12 cellular contexts compared by ENCODE assay signal in genomic region chr1:11158720-11159321, GRCh38. TPM values are rescaled to one million over a fixed set of nuclear protein-coding genes. Genes with fewer than 3 reads are reported as not detected.
DNase-seq lines count a peak whose midpoint lies in the region; ATAC-seq and TF ChIP-seq lines count a peak whose summit lies in the region.
"Had no signal": no experiment of that assay in that cellular context is flagged by ENCODE, and none has a peak within 500 bp of the region (broad histone marks: within the 10 kb centered on the region; RNA-seq: fewer than 3 reads in every experiment).

No MANE protein-coding gene starts in this region.

- no peaks in the 10 kb centered on the region for H3K27me3 ChIP-seq in Peyer's patch

- DNase-seq in left ventricle myocardium superior (no peak), Right ventricle myocardium superior (no peak), kidney tubule cell (ENCODE audit: low spot score) (peak; percentile 78), NCI-H2196 treated with DMSO at 0.1 percent for 48 hours (lab: John Stamatoyannopoulos, UW; ENCODE audit: unreplicated experiment) (no peak), Peyer's patch (no peak)
- DNase-seq in activated effector memory CD4-positive, alpha-beta T cell treated with anti-CD3 and anti-CD28 coated beads, Interleukin-2, amount 50 U/mL, for 16 hours: no peak
- DNase-seq: activated CD4-positive, alpha-beta T cell treated with anti-CD3 and anti-CD28 coated beads for 1 hour; CD4-positive, alpha-beta memory T cell; NCI-H2029 had no signal

- H3K9me3 Mint-ChIP-seq in brain: peaks cover 0 to 23% (median 12%) of the 10 kb centered on the region in 5 experiments
- H3K9me3 Mint-ChIP-seq: CD4-positive, alpha-beta memory T cell; dendritic cell treated with granulocyte-macrophage colony-stimulating factor and Interleukin-4, amounts not matched to agents 40 ng/mL and 50 ng/mL, for 4 days had no signal

- H3K9me3 ChIP-seq in Peyer's patch: no peaks in the 10 kb centered on the region

- H3K4me1 ChIP-seq in Peyer's patch: no peaks in the 10 kb centered on the region

- peaks cover 0 to 39% (median 0%) of the 10 kb centered on the region in 3 donors for H3K36me3 ChIP-seq in Peyer's patch

- peak overlapping the region in 4 of 5 experiments; percentile 84 to 96 (median 89) for H3K27ac Mint-ChIP-seq in brain
- H3K27ac Mint-ChIP-seq: dendritic cell treated with granulocyte-macrophage colony-stimulating factor and Interleukin-4, amounts not matched to agents 40 ng/mL and 50 ng/mL, for 4 days had no signal

- peaks cover 70% of the 10 kb centered on the region for H3K36me3 Mint-ChIP-seq in brain

- ATAC-seq in left ventricle myocardium superior: peak; percentile 12
- ATAC-seq in Right ventricle myocardium superior (ENCODE audit: poor library complexity): no peak
- ATAC-seq in HG03521 (IDR thresholded peaks at IDR 0.05; ENCODE audit: unreplicated experiment): no peak

- no peak overlapping the region for H3K4me3 ChIP-seq in Peyer's patch

- no peak overlapping the region for H3K27ac ChIP-seq in Peyer's patch

- H3K4me3 Mint-ChIP-seq in brain: no peak overlapping the region
- H3K4me3 Mint-ChIP-seq: CD4-positive, alpha-beta memory T cell; dendritic cell treated with granulocyte-macrophage colony-stimulating factor and Interleukin-4, amounts not matched to agents 40 ng/mL and 50 ng/mL, for 4 days had no signal

- no peak for TF ChIP-seq POLR2A in Peyer's patch (IDR thresholded peaks at IDR 0.05)

- intact Hi-C loops in left ventricle myocardium superior (cut with micrococcal nuclease): no loop called here
- intact Hi-C loops in Right ventricle myocardium superior (cut with DNase I): no loop called here

- no peak for TF ChIP-seq CTCF in brain (conservative IDR thresholded peaks at IDR 0.05)
- no peak for TF ChIP-seq CTCF in Peyer's patch (IDR thresholded peaks at IDR 0.05)

- H3K27me3 Mint-ChIP-seq in brain: peaks cover 2% of the 10 kb centered on the region
- H3K27me3 Mint-ChIP-seq: CD4-positive, alpha-beta memory T cell; dendritic cell treated with granulocyte-macrophage colony-stimulating factor and Interleukin-4, amounts not matched to agents 40 ng/mL and 50 ng/mL, for 4 days had no signal

- H3K4me1 Mint-ChIP-seq in brain: peaks cover 30% of the 10 kb centered on the region

RNA-seq across cellular contexts. Expression of gene ANGPTL7, which starts 30.3 kb away (rescaled TPM):
- total RNA-seq in left ventricle myocardium superior: 1.0 TPM
- total RNA-seq in Right ventricle myocardium superior: 0.89 TPM
- not detected for polyA plus RNA-seq in brain (ENCODE audit: insufficient read depth, low read depth, low replicate concordance)
- total RNA-seq in Peyer's patch: 1 to 10 TPM in 1 of 4 donors, not detected in 3; 1.3 TPM
- total RNA-seq: CD4-positive, alpha-beta memory T cell had no signal
- polyA plus RNA-seq: CD4-positive, alpha-beta memory T cell had no signal

RNA-seq across cellular contexts. Expression of gene EXOSC10, which starts 59.2 kb away (rescaled TPM):
- total RNA-seq in left ventricle myocardium superior (20.4 TPM), Right ventricle myocardium superior (15.8 TPM), Peyer's patch (100 to 1,000 TPM in 1 of 4 donors, 10 to 100 TPM in 3; 55.0 to 152 (median 71.7) TPM)
- polyA plus RNA-seq in brain (ENCODE audit: insufficient read depth, low read depth, low replicate concordance): 43.7 TPM
